ENCODE assay signal across 26 cellular contexts in genomic region chr2:66058675-66059074, GRCh38.
"Had no signal": no experiment of that assay in that cellular context is flagged by ENCODE, and none has a peak within 500 bp of the region (broad histone marks: within the 10 kb centered on the region; RNA-seq: fewer than 3 reads in every experiment).

No MANE protein-coding gene starts in this region.

- H3K4me1 Mint-ChIP-seq: memory B cell; mesothelial cell of epicardium; naive thymus-derived CD8-positive, alpha-beta T cell; stimulated activated naive B cell treated with anti-CD40 and anti-IgM and Interleukin-4, amounts not matched to agents 10 μg/mL and 1 μg/mL and 100 μg/mL, for 72 hours had no signal

- DNase-seq: dorsolateral prefrontal cortex; effector CD4-positive, alpha-beta T cell; foreskin fibroblast; gastrocnemius medialis; head of caudate nucleus; kidney; naive thymus-derived CD8-positive, alpha-beta T cell; nephron progenitor cell; occipital lobe; ovary; posterior cingulate gyrus; psoas muscle; right cardiac atrium; spleen; stimulated activated naive B cell treated with anti-CD40 and anti-IgM and Interleukin-4, amounts not matched to agents 10 μg/mL and 1 μg/mL and 100 μg/mL, for 72 hours; upper lobe of right lung; uterus had no signal

- H3K4me3 ChIP-seq: dorsolateral prefrontal cortex, gastrocnemius medialis, lung, ovary, psoas muscle, skin epidermis, spleen, thoracic aorta, tibial nerve, upper lobe of right lung, uterus had no signal

- H3K9me3 Mint-ChIP-seq: nephron progenitor cell; stimulated activated naive B cell treated with anti-CD40 and anti-IgM and Interleukin-4, amounts not matched to agents 10 μg/mL and 1 μg/mL and 100 μg/mL, for 72 hours; stimulated activated naive CD8-positive, alpha-beta T cell treated with anti-CD3 and anti-CD28 coated beads, Interleukin-15, Interleukin-2, amounts not matched to agents 100 ng/mL and 50 ng/mL, for 24 hours had no signal

- H3K4me3 Mint-ChIP-seq: memory B cell; mesothelial cell of epicardium; naive thymus-derived CD8-positive, alpha-beta T cell; nephron progenitor cell; stimulated activated naive B cell treated with anti-CD40 and anti-IgM and Interleukin-4, amounts not matched to agents 10 μg/mL and 1 μg/mL and 100 μg/mL, for 72 hours; stimulated activated naive CD8-positive, alpha-beta T cell treated with anti-CD3 and anti-CD28 coated beads, Interleukin-15, Interleukin-2, amounts not matched to agents 100 ng/mL and 50 ng/mL, for 24 hours had no signal

- H3K4me1 ChIP-seq: gastrocnemius medialis, psoas muscle, spleen, tibial nerve, upper lobe of right lung, uterus had no signal

- H3K27ac Mint-ChIP-seq: memory B cell; mesothelial cell of epicardium; naive thymus-derived CD8-positive, alpha-beta T cell; nephron progenitor cell; stimulated activated naive B cell treated with anti-CD40 and anti-IgM and Interleukin-4, amounts not matched to agents 10 μg/mL and 1 μg/mL and 100 μg/mL, for 72 hours; stimulated activated naive CD8-positive, alpha-beta T cell treated with anti-CD3 and anti-CD28 coated beads, Interleukin-15, Interleukin-2, amounts not matched to agents 100 ng/mL and 50 ng/mL, for 24 hours had no signal

- H3K27ac ChIP-seq: dorsolateral prefrontal cortex, epithelial cell of prostate, gastrocnemius medialis, ovary, psoas muscle, skin epidermis, spleen, thoracic aorta, tibial nerve, upper lobe of right lung, uterus had no signal

- H3K36me3 ChIP-seq: gastrocnemius medialis, ovary, spleen, thoracic aorta, tibial nerve, upper lobe of right lung, uterus had no signal

- ATAC-seq: esophagus mucosa; gastrocnemius medialis; naive thymus-derived CD8-positive, alpha-beta T cell; psoas muscle; right cardiac atrium; stimulated activated naive B cell treated with anti-CD40 and anti-IgM and Interleukin-4, amounts not matched to agents 10 μg/mL and 1 μg/mL and 100 μg/mL, for 72 hours; upper lobe of right lung had no signal

- H3K36me3 Mint-ChIP-seq: memory B cell; naive thymus-derived CD8-positive, alpha-beta T cell; stimulated activated naive B cell treated with anti-CD40 and anti-IgM and Interleukin-4, amounts not matched to agents 10 μg/mL and 1 μg/mL and 100 μg/mL, for 72 hours had no signal

- H3K27me3 ChIP-seq: gastrocnemius medialis, ovary, spleen, tibial nerve, upper lobe of right lung, uterus had no signal

- H3K9me3 ChIP-seq: gastrocnemius medialis, ovary, psoas muscle, spleen, thoracic aorta, tibial nerve, upper lobe of right lung, uterus had no signal

- H3K27me3 Mint-ChIP-seq: stimulated activated naive CD8-positive, alpha-beta T cell treated with anti-CD3 and anti-CD28 coated beads, Interleukin-15, Interleukin-2, amounts not matched to agents 100 ng/mL and 50 ng/mL, for 24 hours had no signal
